9 cellular contexts compared by ENCODE assay signal in the genomic region with DNA sequence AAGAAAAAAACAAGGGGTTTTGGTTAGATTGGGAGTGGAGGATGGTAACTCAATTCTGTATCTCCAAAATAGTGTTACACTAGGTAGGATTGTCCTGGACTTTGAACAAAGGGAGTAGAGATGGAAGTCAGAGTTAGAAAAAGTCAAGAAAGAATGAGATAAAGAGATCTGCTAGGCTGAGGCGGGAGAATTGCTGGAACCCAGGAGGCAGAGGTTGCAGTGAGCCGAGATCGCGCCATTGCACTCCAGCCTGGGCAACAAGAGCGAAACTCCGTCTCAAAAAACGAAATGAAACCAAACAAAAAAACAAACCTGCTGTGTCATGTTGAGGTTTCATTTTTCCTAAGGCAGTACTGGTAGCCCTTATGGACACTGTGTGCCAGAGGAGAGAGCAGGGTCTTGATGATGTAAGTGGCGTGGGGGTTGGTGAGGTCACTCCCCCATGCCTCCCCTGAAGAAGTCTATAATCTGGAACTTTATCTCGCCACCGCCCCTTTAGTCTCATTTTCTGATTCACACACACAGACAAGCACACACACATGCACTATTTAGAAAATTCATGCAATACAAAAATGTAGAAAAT. TPM values are rescaled to one million over a fixed set of nuclear protein-coding genes. Genes with fewer than 3 reads are reported as not detected.
DNase-seq lines count a peak whose midpoint lies in the region; ATAC-seq and TF ChIP-seq lines count a peak whose summit lies in the region.
"Had no signal": no experiment of that assay in that cellular context is flagged by ENCODE, and none has a peak within 500 bp of the region (broad histone marks: within the 10 kb centered on the region; RNA-seq: fewer than 3 reads in every experiment).

No MANE protein-coding gene starts in this region.

- H3K27me3 ChIP-seq in PC-9 (ENCODE audit: insufficient read depth, low read depth) (no peaks in the 10 kb centered on the region), hepatocyte (no peaks in the 10 kb centered on the region), spleen (replicated peaks in 1 of 7) (peaks cover 0 to 10% (median 0%) of the 10 kb centered on the region in 7 donors)

- H3K36me3 ChIP-seq in PC-9 (ENCODE audit: low read depth) (no peaks in the 10 kb centered on the region), hepatocyte (replicated peaks; ENCODE audit: insufficient read depth, low read depth) (no peaks in the 10 kb centered on the region), spleen (no peaks in the 10 kb centered on the region)

- H3K79me2 ChIP-seq in PC-9 (ENCODE audit: low read depth) (no peaks in the 10 kb centered on the region), hepatocyte (no peaks in the 10 kb centered on the region)

- H3K4me3 ChIP-seq in PC-9 = no peak overlapping the region
- no peak overlapping the region for H3K4me3 ChIP-seq in hepatocyte
- peak overlapping the region in 4 of 8 donors; percentile 1 to 57 (median 20) for H3K4me3 ChIP-seq in spleen

- no TSS peak for BruUV-seq in PC-9 (replicated peaks; lab: Mats Ljungman, UMichigan)

- H3K4me2 ChIP-seq in PC-9 = peak overlapping the region; percentile 18
- peak overlapping the region; percentile 57 for H3K4me2 ChIP-seq in hepatocyte

- H3K4me1 ChIP-seq in PC-9 (replicated peaks; ENCODE audit: insufficient read depth) (no peaks in the 10 kb centered on the region), hepatocyte (ENCODE audit: insufficient read depth) (no peaks in the 10 kb centered on the region), spleen (peaks cover 0 to 7% (median 0%) of the 10 kb centered on the region in 6 donors)

- no peak for TF ChIP-seq POLR2A in spleen (IDR thresholded peaks at IDR 0.05)

- H3F3A ChIP-seq in PC-9 (ENCODE audit: insufficient read depth, low read depth) = no peaks in the 10 kb centered on the region; the same call in 1 of the 2 replicates

- H3K9me3 ChIP-seq in PC-9 (ENCODE audit: insufficient read depth, low read depth) (no peaks in the 10 kb centered on the region), hepatocyte (ENCODE audit: low read depth) (no peaks in the 10 kb centered on the region), spleen (no peaks in the 10 kb centered on the region)

- peak; percentile 57 for DNase-seq in CMK (ENCODE audit: low read depth)
- DNase-seq in PC-9 = peak in 1 of 2 experiments; percentile 38
- DNase-seq in hepatocyte (ENCODE audit: low spot score) = no peak
- DNase-seq in spleen = no peak
- DNase-seq in A172 (ENCODE audit: low spot score) = no peak
- DNase-seq: stimulated activated CD4-positive, alpha-beta T cell treated with anti-CD3 and anti-CD28 coated beads, Interleukin-2, amount 100 ng/mL, for 24 hours had no signal

- peak; percentile 66 for ATAC-seq in GM21723 (IDR thresholded peaks at IDR 0.05; ENCODE audit: unreplicated experiment)
- no peak for ATAC-seq in HG03378 (IDR thresholded peaks at IDR 0.05; ENCODE audit: unreplicated experiment)
- no peak for ATAC-seq in HG03097 (IDR thresholded peaks at IDR 0.05; ENCODE audit: low FRiP score, unreplicated experiment)

- H2AFZ ChIP-seq in PC-9 (peak overlapping the region; percentile 49), hepatocyte (no peak overlapping the region)

- H3K9me2 ChIP-seq in PC-9 (ENCODE audit: insufficient read depth) (no peaks in the 10 kb centered on the region), hepatocyte (replicated peaks; ENCODE audit: insufficient read depth) (no peaks in the 10 kb centered on the region)

- TF ChIP-seq CTCF in PC-9 (conservative IDR thresholded peaks at IDR 0.05) (no peak), hepatocyte (IDR thresholded peaks at IDR 0.05; ENCODE audit: poor library complexity) (no peak), spleen (IDR thresholded peaks at IDR 0.05 in 8 of 11, conservative IDR thresholded peaks at IDR 0.05 in 3 of 11) (no peak)

- no peaks in the 10 kb centered on the region for H4K20me1 ChIP-seq in PC-9 (ENCODE audit: insufficient read depth)
- no peaks in the 10 kb centered on the region for H4K20me1 ChIP-seq in hepatocyte (ENCODE audit: insufficient read depth, poor library complexity, severe bottlenecking)

- H3K27ac ChIP-seq in PC-9 (peak overlapping the region; percentile 36), hepatocyte (peak overlapping the region; percentile 41), spleen (peak overlapping the region in 4 of 8 donors; percentile 47 to 77 (median 48))

- 76% methylated on average over 10 of the region's 10 CpGs for WGBS in hepatocyte (ENCODE audit: low lambda C conversion rate, missing lambda C conversion rate)
- 41 to 70% (median 46%) methylated on average over 10 of the region's 10 CpGs for WGBS in spleen, 5 donors

- intact Hi-C loops in PC-9 (cut with micrococcal nuclease; ENCODE audit: unreplicated experiment) (no loop called here), spleen (cut with DNase I; ENCODE audit: low total_unique reads) (no loop called here)

- POLR2A ChIA-PET in PC-9 (lab: Charles Lee; ENCODE audit: unreplicated experiment) = no interaction called here

- CTCF ChIA-PET in PC-9 (lab: Charles Lee) = no interaction called here

RNA-seq across cellular contexts. Expression of a gene that starts 10.5 kb away (rescaled TPM):
- 4.7 and 6.4 TPM in 2 replicates for total RNA-seq in PC-9 (2021)
- not detected in 2 replicates for total RNA-seq in hepatocyte
- 0.06 TPM in 1 of 2 replicates, not detected in the other for polyA plus RNA-seq in hepatocyte
- total RNA-seq in spleen = under 1 TPM in 2 of 7 donors, not detected in 5; 0.23 to 0.25 TPM
- polyA plus RNA-seq in spleen = under 1 TPM in 1 of 3 donors, not detected in 2; 0.04 TPM
- total RNA-seq in A172 (2014; rRNA removed; shearing (Covaris generic)) = 0.43 TPM in 1 of 2 replicates, not detected in the other
